19 cellular contexts compared by ENCODE assay signal in genomic region chr6:89928604-89929003, GRCh38. TPM values are rescaled to one million over a fixed set of nuclear protein-coding genes. Genes with fewer than 3 reads are reported as not detected.
DNase-seq lines count a peak whose midpoint lies in the region; TF ChIP-seq lines count a peak whose summit lies in the region.
"Had no signal": no experiment of that assay in that cellular context is flagged by ENCODE, and none has a peak within 500 bp of the region (broad histone marks: within the 10 kb centered on the region; RNA-seq: fewer than 3 reads in every experiment).

No MANE protein-coding gene starts in this region.

- H3K27ac ChIP-seq in substantia nigra (ENCODE audit: low read depth, low read length, poor library complexity, severe bottlenecking) = no peak overlapping the region
- H3K27ac ChIP-seq: BLaER1, gastroesophageal sphincter, PC-9 had no signal

- H3K27me3 Mint-ChIP-seq in activated T-helper 1 cell treated with anti-CD3 and anti-CD28 coated beads, Interleukin-12 subunit alpha, Interleukin-12 subunit beta, Interleukin-2, Interleukin-4 antibody, amounts not matched to agents 30 ng/mL and 10 ng/mL and 1 ng/mL, durations not matched to agents 14 hours and 24 hours and 36 hours (ENCODE audit: insufficient read depth) = no peaks in the 10 kb centered on the region

- intact Hi-C loops in activated T-helper 1 cell treated with anti-CD3 and anti-CD28 coated beads, Interleukin-12 subunit alpha, Interleukin-12 subunit beta, Interleukin-2, Interleukin-4 antibody, amounts not matched to agents 30 ng/mL and 10 ng/mL and 1 ng/mL, durations not matched to agents 14 hours and 24 hours and 36 hours (cut with micrococcal nuclease) = loop anchor here (5.0 kb wide), 1 partner anchor 91 kb away; no protein-coding TSS in a partner anchor

- peaks cover 47% of the 10 kb centered on the region for H3K36me3 Mint-ChIP-seq in activated T-helper 1 cell treated with anti-CD3 and anti-CD28 coated beads, Interleukin-12 subunit alpha, Interleukin-12 subunit beta, Interleukin-2, Interleukin-4 antibody, amounts not matched to agents 30 ng/mL and 10 ng/mL and 1 ng/mL, durations not matched to agents 14 hours and 24 hours and 36 hours (ENCODE audit: low read depth)

- peak; percentile 42 for DNase-seq in stimulated activated CD4-positive, alpha-beta T cell treated with anti-CD3 and anti-CD28 coated beads, Interleukin-2, amount 100 ng/mL, for 4 hours (ENCODE audit: low read depth)
- no peak for DNase-seq in stimulated activated CD4-positive, alpha-beta T cell treated with anti-CD3 and anti-CD28 coated beads, Interleukin-2, amount 100 ng/mL, for 24 hours
- no peak for DNase-seq in activated T-helper 1 cell treated with anti-CD3 and anti-CD28 coated beads, Interleukin-12 subunit alpha, Interleukin-12 subunit beta, Interleukin-2, Interleukin-4 antibody, amounts not matched to agents 30 ng/mL and 10 ng/mL and 1 ng/mL, durations not matched to agents 14 hours and 24 hours and 36 hours (ENCODE audit: low spot score)
- DNase-seq in fibroblast of pulmonary artery (ENCODE audit: low read depth) (peak; percentile 44), substantia nigra (lab: John Stamatoyannopoulos, UW) (no peak), ureter (ENCODE audit: low spot score) (no peak), NOMO-1 (lab: John Stamatoyannopoulos, UW; ENCODE audit: unreplicated experiment in 2 of 2) (no peak), OCI-M2 (lab: John Stamatoyannopoulos, UW; ENCODE audit: unreplicated experiment) (no peak)
- DNase-seq: effector memory CD8-positive, alpha-beta T cell; immature natural killer cell; NCI-H1048; NCI-H446 treated with DMSO at 0.1 percent for 48 hours; PC-9; T-helper 1 cell had no signal

- H3K4me3 ChIP-seq in fibroblast of pulmonary artery (replicated peaks; ENCODE audit: low read depth, low read length) = no peak overlapping the region
- H3K4me3 ChIP-seq: BLaER1, gastroesophageal sphincter, PC-9 had no signal

- H3K27ac Mint-ChIP-seq in activated T-helper 1 cell treated with anti-CD3 and anti-CD28 coated beads, Interleukin-12 subunit alpha, Interleukin-12 subunit beta, Interleukin-2, Interleukin-4 antibody, amounts not matched to agents 30 ng/mL and 10 ng/mL and 1 ng/mL, durations not matched to agents 14 hours and 24 hours and 36 hours = peak overlapping the region; percentile 82

- TF ChIP-seq CTCF in fibroblast of pulmonary artery (IDR thresholded peaks at IDR 0.05; ENCODE audit: low read length, missing control alignments) = no peak

- no peak overlapping the region for H3K4me3 Mint-ChIP-seq in activated T-helper 1 cell treated with anti-CD3 and anti-CD28 coated beads, Interleukin-12 subunit alpha, Interleukin-12 subunit beta, Interleukin-2, Interleukin-4 antibody, amounts not matched to agents 30 ng/mL and 10 ng/mL and 1 ng/mL, durations not matched to agents 14 hours and 24 hours and 36 hours
- H3K4me3 Mint-ChIP-seq: effector memory CD8-positive, alpha-beta T cell; immature natural killer cell had no signal

- peaks cover 45% of the 10 kb centered on the region for H3K4me1 Mint-ChIP-seq in activated T-helper 1 cell treated with anti-CD3 and anti-CD28 coated beads, Interleukin-12 subunit alpha, Interleukin-12 subunit beta, Interleukin-2, Interleukin-4 antibody, amounts not matched to agents 30 ng/mL and 10 ng/mL and 1 ng/mL, durations not matched to agents 14 hours and 24 hours and 36 hours (ENCODE audit: low read depth)

- H3K9me3 Mint-ChIP-seq in activated T-helper 1 cell treated with anti-CD3 and anti-CD28 coated beads, Interleukin-12 subunit alpha, Interleukin-12 subunit beta, Interleukin-2, Interleukin-4 antibody, amounts not matched to agents 30 ng/mL and 10 ng/mL and 1 ng/mL, durations not matched to agents 14 hours and 24 hours and 36 hours = no peaks in the 10 kb centered on the region
- H3K9me3 Mint-ChIP-seq: effector memory CD8-positive, alpha-beta T cell; immature natural killer cell had no signal

RNA-seq across cellular contexts. Expression of gene GJA10, which starts 34.3 kb away (rescaled TPM):
- not detected in 2 replicates for total RNA-seq in activated T-helper 1 cell treated with anti-CD3 and anti-CD28 coated beads, Interleukin-12 subunit alpha, Interleukin-12 subunit beta, Interleukin-2, Interleukin-4 antibody, amounts not matched to agents 30 ng/mL and 10 ng/mL and 1 ng/mL, durations not matched to agents 14 hours and 24 hours and 36 hours
- not detected for total RNA-seq in ureter
- total RNA-seq: Daoy, gastroesophageal sphincter, PC-9, posterior vena cava, urinary bladder had no signal

Comparison
In these comparisons a context has a peak if more than half of its experiments do, and no peak if none do; other contexts are left out.
1. DNase-seq: peak in stimulated activated CD4-positive, alpha-beta T cell treated with anti-CD3 and anti-CD28 coated beads, Interleukin-2, amount 100 ng/mL, for 4 hours (single experiment) and fibroblast of pulmonary artery (single experiment); none in stimulated activated CD4-positive, alpha-beta T cell treated with anti-CD3 and anti-CD28 coated beads, Interleukin-2, amount 100 ng/mL, for 24 hours (0 of 2), activated T-helper 1 cell treated with anti-CD3 and anti-CD28 coated beads, Interleukin-12 subunit alpha, Interleukin-12 subunit beta, Interleukin-2, Interleukin-4 antibody, amounts not matched to agents 30 ng/mL and 10 ng/mL and 1 ng/mL, durations not matched to agents 14 hours and 24 hours and 36 hours (single experiment), substantia nigra (0 of 49), ureter (single experiment), NOMO-1 (0 of 2) and OCI-M2 (single experiment).